In genomic region chr3:13559751-13560540, GRCh38 we compare ENCODE assay signal across 1 cellular context.
A peak's percentile ranks its signal among the peaks of the same experiment; 100 is the strongest.
TF ChIP-seq lines count a peak whose summit lies in the region.

No MANE protein-coding gene starts in this region.

TF ChIP-seq in HEK293, 187 proteins besides CTCF, POLR2A, EP300 and RAD21 (continued from another document):
- TF ChIP-seq PRDM10 (tag by site-specific recombination; IDR thresholded peaks at IDR 0.05): peak; percentile 83
- TF ChIP-seq ZFHX2 (tag by site-specific recombination; conservative IDR thresholded peaks at IDR 0.05): peak; percentile 87
- TF ChIP-seq ZNF354C (tag by site-specific recombination; IDR thresholded peaks at IDR 0.05; ENCODE audit: borderline replicate concordance, low read depth): no peak
- peak; percentile 45 for TF ChIP-seq ZIC2 (tag by site-specific recombination; IDR thresholded peaks at IDR 0.05)
- TF ChIP-seq ZNF335 (tag by site-specific recombination; conservative IDR thresholded peaks at IDR 0.05): no peak
- no peak for TF ChIP-seq ZNF169 (tag by site-specific recombination; IDR thresholded peaks at IDR 0.05)
TF ChIP-seq in HEK293: peak in this region for 8.
